2 cellular contexts compared by ENCODE assay signal in the genomic region with DNA sequence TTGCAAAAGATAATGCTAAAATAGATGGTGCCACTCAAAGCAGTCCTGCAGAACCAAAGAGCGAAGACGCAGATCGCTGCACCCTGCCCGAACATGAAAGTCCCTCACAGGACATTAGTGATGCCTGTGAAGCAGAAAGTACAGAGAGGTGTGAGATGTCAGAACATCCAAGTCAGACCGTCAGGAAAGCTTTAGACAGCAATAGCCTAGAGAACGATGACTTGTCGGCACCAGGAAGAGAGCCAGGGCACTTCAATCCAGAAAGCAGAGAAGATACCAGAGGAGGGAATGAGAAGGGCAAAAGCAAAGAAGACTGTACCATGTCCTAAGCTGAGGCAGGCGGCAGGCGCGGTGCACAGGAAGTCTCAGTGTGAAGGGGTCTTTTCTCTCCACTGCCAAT.
TF ChIP-seq lines count a peak whose summit lies in the region.

No MANE protein-coding gene starts in this region.

TF ChIP-seq in HCT116, 20 proteins besides CTCF, POLR2A, EP300 and RAD21 (continued from another document):
- no peak for TF ChIP-seq SP1 (IDR thresholded peaks at IDR 0.05; ENCODE audit: low read depth)
- no peak for TF ChIP-seq EZH2 (IDR thresholded peaks at IDR 0.05)
- TF ChIP-seq SIN3A (IDR thresholded peaks at IDR 0.05; ENCODE audit: low read depth), result no peak
- no peak for TF ChIP-seq YY1 (IDR thresholded peaks at IDR 0.05; ENCODE audit: extremely low read depth, insufficient replicate concordance, low read depth, low read length)
- TF ChIP-seq ELF1 (IDR thresholded peaks at IDR 0.05; ENCODE audit: borderline replicate concordance, low read depth), result no peak

TF ChIP-seq in endothelial cell of umbilical vein, 7 proteins besides CTCF, POLR2A, EP300 and RAD21 (continued from another document):
- no peak for TF ChIP-seq GATA2 (IDR thresholded peaks at IDR 0.05; ENCODE audit: insufficient read depth, insufficient read length, low read depth, low read length)
